In genomic region chr1:25731626-25732370, GRCh38 we compare ENCODE assay signal across 21 cellular contexts.
DNase-seq lines count a peak whose midpoint lies in the region; ATAC-seq lines count a peak whose summit lies in the region.
"Had no signal": no experiment of that assay in that cellular context is flagged by ENCODE, and none has a peak within 500 bp of the region (broad histone marks: within the 10 kb centered on the region; RNA-seq: fewer than 3 reads in every experiment).

No MANE protein-coding gene starts in this region.

- H3K36me3 ChIP-seq in naive thymus-derived CD4-positive, alpha-beta T cell (ENCODE audit: control insufficient read depth in 2 of 3, insufficient read depth in 3 of 3, low read length in 3 of 3): peaks cover 0 to 11% (median 0%) of the 10 kb centered on the region in 3 experiments
- H3K36me3 ChIP-seq: brain microvascular endothelial cell, stomach, tibial artery had no signal

- no peak overlapping the region for H3K4me3 ChIP-seq in naive thymus-derived CD4-positive, alpha-beta T cell (ENCODE audit: low read length)
- H3K4me3 ChIP-seq: stomach, tibial artery had no signal

- peak; percentile 47 for DNase-seq in cardiac septum (ENCODE audit: low spot score)
- no peak for DNase-seq in Right ventricle myocardium superior
- DNase-seq in NCI-H446 (lab: John Stamatoyannopoulos, UW): peak; percentile 35 to 84
- no peak for DNase-seq in naive thymus-derived CD4-positive, alpha-beta T cell
- no peak for DNase-seq in NCI-H1092 treated with DMSO at 0.1 percent for 48 hours (lab: John Stamatoyannopoulos, UW)
- no peak for DNase-seq in 8988T
- DNase-seq in stimulated activated CD4-positive, alpha-beta T cell treated with anti-CD3 and anti-CD28 coated beads, Interleukin-2, amount 100 ng/mL, for 24 hours: no peak
- DNase-seq: ACHN; activated CD4-positive, alpha-beta T cell treated with anti-CD3 and anti-CD28 coated beads for 48 hours; activated T-cell treated with anti-CD3 and anti-CD28 coated beads, Interleukin-2, amount 50 U/mL, for 24 hours; brain microvascular endothelial cell; hypothalamus; Kasumi-1; NCI-H187; OCI-M1; stomach; tibial artery had no signal

- POLR2A ChIA-PET in naive thymus-derived CD4-positive, alpha-beta T cell (lab: Charles Lee): no interaction called here

- peak overlapping the region in 4 of 10 donors; percentile 24 to 75 (median 40) for H3K4me3 Mint-ChIP-seq in naive thymus-derived CD4-positive, alpha-beta T cell
- H3K4me3 Mint-ChIP-seq: activated T-cell treated with anti-CD3 and anti-CD28 coated beads, Interleukin-2, amount 50 U/mL, for 24 hours; memory B cell had no signal

- peaks cover 15 to 53% of the 10 kb centered on the region in 2 donors for H3K4me1 ChIP-seq in naive thymus-derived CD4-positive, alpha-beta T cell (ENCODE audit: control insufficient read depth in 2 of 2, insufficient read depth in 2 of 2, low read length in 2 of 2)

- no peaks in the 10 kb centered on the region for H3K9me3 ChIP-seq in naive thymus-derived CD4-positive, alpha-beta T cell (ENCODE audit: control insufficient read depth in 2 of 3, low read length in 3 of 3)
- H3K9me3 ChIP-seq: stomach, tibial artery had no signal

- H3K4me1 Mint-ChIP-seq in naive thymus-derived CD4-positive, alpha-beta T cell: peaks cover 27 to 93% (median 84%) of the 10 kb centered on the region in 7 donors

- H3K9me3 Mint-ChIP-seq in naive thymus-derived CD4-positive, alpha-beta T cell: no peaks in the 10 kb centered on the region
- H3K9me3 Mint-ChIP-seq: activated T-cell treated with anti-CD3 and anti-CD28 coated beads, Interleukin-2, amount 50 U/mL, for 24 hours had no signal

- peaks cover 0 to 53% (median 0%) of the 10 kb centered on the region in 5 donors for H3K27me3 Mint-ChIP-seq in naive thymus-derived CD4-positive, alpha-beta T cell
- H3K27me3 Mint-ChIP-seq: progenitor cell of endocrine pancreas had no signal

- CTCF ChIA-PET in naive thymus-derived CD4-positive, alpha-beta T cell (lab: Charles Lee): interaction anchor here (1.7 kb wide), 1 partner anchor 113 kb away, joined by 5 read pairs; no protein-coding TSS in a partner anchor

- ATAC-seq in Right ventricle myocardium superior (ENCODE audit: poor library complexity): no peak
- no peak for ATAC-seq in naive thymus-derived CD4-positive, alpha-beta T cell
- ATAC-seq: HepG2 had no signal

- intact Hi-C loops in cardiac septum (cut with DNase I) (no loop called here), Right ventricle myocardium superior (cut with DNase I) (no loop called here)
- intact Hi-C loops in naive thymus-derived CD4-positive, alpha-beta T cell (cut with micrococcal nuclease): loop anchor here in 1 of 2 donors (2.0 kb wide), 1 partner anchor 43 kb away; no protein-coding TSS in a partner anchor

- no peaks in the 10 kb centered on the region for H3K27me3 ChIP-seq in naive thymus-derived CD4-positive, alpha-beta T cell (ENCODE audit: control insufficient read depth in 2 of 2, insufficient read depth in 2 of 2, low read length in 2 of 2)
- H3K27me3 ChIP-seq: brain microvascular endothelial cell, stomach, tibial artery had no signal

- peaks cover 0 to 33% (median 3%) of the 10 kb centered on the region in 5 donors for H3K36me3 Mint-ChIP-seq in naive thymus-derived CD4-positive, alpha-beta T cell
- H3K36me3 Mint-ChIP-seq: memory B cell had no signal

- H3K27ac Mint-ChIP-seq in naive thymus-derived CD4-positive, alpha-beta T cell: peak overlapping the region in 7 of 9 donors; percentile 31 to 77 (median 69)
- H3K27ac Mint-ChIP-seq: memory B cell, progenitor cell of endocrine pancreas had no signal

- no peak overlapping the region for H3K27ac ChIP-seq in naive thymus-derived CD4-positive, alpha-beta T cell (ENCODE audit: low read depth, low read length)
- H3K27ac ChIP-seq: brain microvascular endothelial cell, tibial artery, VCaP had no signal

Comparison
In these comparisons a context has a peak if more than half of its experiments do, and no peak if none do; other contexts are left out.
1. DNase-seq: peak in cardiac septum (single experiment) and NCI-H446 (2 of 2); none in Right ventricle myocardium superior (single experiment), naive thymus-derived CD4-positive, alpha-beta T cell (0 of 9), NCI-H1092 treated with DMSO at 0.1 percent for 48 hours (single experiment), 8988T (single experiment) and stimulated activated CD4-positive, alpha-beta T cell treated with anti-CD3 and anti-CD28 coated beads, Interleukin-2, amount 100 ng/mL, for 24 hours (0 of 2).